10 cellular contexts compared by ENCODE assay signal in the genomic region with DNA sequence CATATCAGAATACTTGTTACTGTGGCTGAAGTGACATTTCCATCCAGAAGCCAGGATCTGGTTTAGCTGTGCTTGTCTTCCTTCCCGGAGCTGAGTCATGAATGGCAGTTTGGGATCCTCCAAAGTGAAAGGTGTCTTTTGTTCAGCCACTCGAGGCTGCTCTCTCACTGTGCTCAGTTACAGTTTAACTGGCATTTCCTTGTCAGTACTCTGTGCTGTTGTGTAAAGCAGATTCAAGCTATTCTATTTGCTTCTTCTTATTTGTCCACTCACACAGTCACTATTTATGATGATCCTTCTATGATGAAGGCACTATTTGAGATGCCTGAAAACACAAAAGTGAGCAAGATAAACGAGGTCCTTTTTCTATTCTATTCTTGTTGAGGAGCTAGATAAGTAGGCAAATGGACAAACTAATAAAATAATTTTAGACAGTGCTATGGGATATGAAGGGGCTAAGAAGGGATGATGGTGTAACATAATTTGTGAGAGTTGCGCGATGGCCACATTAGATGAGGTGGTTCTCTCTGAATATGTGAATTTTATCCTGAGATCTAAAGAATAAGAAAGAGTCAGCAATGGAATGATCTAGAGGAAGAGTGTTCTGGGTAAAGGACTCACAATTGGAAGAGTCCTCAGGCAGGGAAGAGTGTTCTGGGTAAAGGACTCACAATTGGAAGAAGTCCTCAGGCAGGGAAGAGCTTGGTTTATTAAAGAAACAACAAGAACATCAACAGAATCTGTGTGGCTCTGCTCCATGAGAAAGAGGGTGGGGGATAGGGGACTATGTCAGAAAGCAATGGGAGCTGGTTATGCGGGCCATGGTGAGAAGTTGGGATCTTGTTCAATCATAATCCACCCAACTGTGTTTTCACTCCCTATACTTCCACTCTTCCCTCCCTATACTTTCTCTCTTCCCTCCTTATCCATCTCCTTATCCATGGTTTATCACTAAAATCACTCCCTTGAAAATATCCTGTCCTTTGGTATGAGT. TPM values are rescaled to one million over a fixed set of nuclear protein-coding genes. Genes with fewer than 3 reads are reported as not detected.
DNase-seq lines count a peak whose midpoint lies in the region; ATAC-seq and TF ChIP-seq lines count a peak whose summit lies in the region.
"Had no signal": no experiment of that assay in that cellular context is flagged by ENCODE, and none has a peak within 500 bp of the region (broad histone marks: within the 10 kb centered on the region; RNA-seq: fewer than 3 reads in every experiment).

No MANE protein-coding gene starts in this region.

- H3K9me3 Mint-ChIP-seq in CD4-positive, alpha-beta T cell, result no peaks in the 10 kb centered on the region
- H3K9me3 Mint-ChIP-seq: activated naive CD8-positive, alpha-beta T cell treated with anti-CD3 and anti-CD28 coated beads, Interleukin-2, amount 50 U/mL, for 24 hours had no signal

- H2AFZ ChIP-seq in Loucy (ENCODE audit: low read length), result peak overlapping the region; percentile 57
- no peak overlapping the region for H2AFZ ChIP-seq in fibroblast of lung (ENCODE audit: low read length)

- H3K4me1 Mint-ChIP-seq in CD4-positive, alpha-beta T cell (ENCODE audit: low read depth), result no peaks in the 10 kb centered on the region
- H3K4me1 Mint-ChIP-seq: activated naive CD8-positive, alpha-beta T cell treated with anti-CD3 and anti-CD28 coated beads, Interleukin-2, amount 50 U/mL, for 24 hours had no signal

- H3K4me3 Mint-ChIP-seq in CD4-positive, alpha-beta T cell, result no peak overlapping the region
- H3K4me3 Mint-ChIP-seq: activated naive CD8-positive, alpha-beta T cell treated with anti-CD3 and anti-CD28 coated beads, Interleukin-2, amount 50 U/mL, for 24 hours had no signal

- no peaks in the 10 kb centered on the region for H3K9me3 ChIP-seq in Loucy (ENCODE audit: insufficient read depth, low read depth, low read length)
- H3K9me3 ChIP-seq in fibroblast of lung (ENCODE audit: control insufficient read depth, insufficient read depth, low read depth, low read length), result no peaks in the 10 kb centered on the region
- no peaks in the 10 kb centered on the region for H3K9me3 ChIP-seq in prostate gland
- H3K9me3 ChIP-seq in CD4-positive, alpha-beta T cell (ENCODE audit: control insufficient read depth, low read length), result no peaks in the 10 kb centered on the region
- H3K9me3 ChIP-seq: neutrophil had no signal

- peak overlapping the region; percentile 41 for H3K4me3 ChIP-seq in Loucy (ENCODE audit: low read length, poor library complexity, severe bottlenecking)
- no peak overlapping the region for H3K4me3 ChIP-seq in fibroblast of lung (replicated peaks in 1 of 4; ENCODE audit: control extremely low read depth in 1 of 4, insufficient read depth in 1 of 4, low read depth in 3 of 4, low read length in 4 of 4)
- no peak overlapping the region for H3K4me3 ChIP-seq in prostate gland

- H3K27me3 ChIP-seq in Loucy (ENCODE audit: insufficient read depth, low read length, poor library complexity, severe bottlenecking), result peaks cover 10% of the 10 kb centered on the region
- no peaks in the 10 kb centered on the region for H3K27me3 ChIP-seq in fibroblast of lung (ENCODE audit: control insufficient read depth, insufficient read depth, low read length)
- no peaks in the 10 kb centered on the region for H3K27me3 ChIP-seq in prostate gland (replicated peaks; ENCODE audit: insufficient read depth)
- no peaks in the 10 kb centered on the region for H3K27me3 ChIP-seq in CD4-positive, alpha-beta T cell (ENCODE audit: control insufficient read depth, insufficient read depth, low read length)

- peaks cover 13% of the 10 kb centered on the region for H3K27me3 Mint-ChIP-seq in CD4-positive, alpha-beta T cell

- H3K27ac ChIP-seq in fibroblast of lung (ENCODE audit: insufficient read depth, low read length) (peak overlapping the region; percentile 71), prostate gland (peak overlapping the region; percentile 19 to 22)
- H3K27ac ChIP-seq in CD4-positive, alpha-beta T cell (ENCODE audit: low read depth, low read length), result no peak overlapping the region
- H3K27ac ChIP-seq: neutrophil had no signal

- H4K20me1 ChIP-seq in Loucy (ENCODE audit: insufficient read depth, low read length, poor library complexity, severe bottlenecking) (no peaks in the 10 kb centered on the region), fibroblast of lung (ENCODE audit: control insufficient read depth, extremely low read depth, insufficient read depth, low read length) (no peaks in the 10 kb centered on the region)

- no peaks in the 10 kb centered on the region for H3K9me2 ChIP-seq in Loucy (replicated peaks; ENCODE audit: low read depth, low read length)

- H3K79me2 ChIP-seq in Loucy (ENCODE audit: insufficient read depth, low read length), result no peaks in the 10 kb centered on the region
- H3K79me2 ChIP-seq in fibroblast of lung (ENCODE audit: control insufficient read depth, insufficient read depth, low read length), result no peaks in the 10 kb centered on the region

- H3K9ac ChIP-seq in Loucy (ENCODE audit: low read depth, low read length, poor library complexity, severe bottlenecking) (peak overlapping the region; percentile 0), fibroblast of lung (ENCODE audit: insufficient read depth, low read length) (no peak overlapping the region)

- H3K4me1 ChIP-seq in Loucy (ENCODE audit: insufficient read depth, low read length, poor library complexity, severe bottlenecking), result peaks cover 14% of the 10 kb centered on the region
- H3K4me1 ChIP-seq in fibroblast of lung (ENCODE audit: control insufficient read depth, extremely low read depth, insufficient read depth, low read length), result peaks cover 13% of the 10 kb centered on the region
- no peaks in the 10 kb centered on the region for H3K4me1 ChIP-seq in prostate gland (replicated peaks)

- peak overlapping the region; percentile 59 for H3K4me2 ChIP-seq in Loucy (ENCODE audit: low read depth, low read length, poor library complexity, severe bottlenecking)
- H3K4me2 ChIP-seq in fibroblast of lung (ENCODE audit: extremely low read depth, insufficient read depth, low read length), result no peak overlapping the region

- TF ChIP-seq CTCF in Loucy (conservative IDR thresholded peaks at IDR 0.05; ENCODE audit: low read length), result no peak
- TF ChIP-seq CTCF in fibroblast of lung (conservative IDR thresholded peaks at IDR 0.05 in 1 of 2, IDR thresholded peaks at IDR 0.05 in 1 of 2; ENCODE audit: low read depth in 1 of 2, low read length in 2 of 2), result no peak
- no peak for TF ChIP-seq CTCF in prostate gland (IDR thresholded peaks at IDR 0.05)
- TF ChIP-seq CTCF in CD4-positive, alpha-beta T cell (IDR thresholded peaks at IDR 0.05), result no peak

- no peak overlapping the region for H3K27ac Mint-ChIP-seq in CD4-positive, alpha-beta T cell
- H3K27ac Mint-ChIP-seq: activated naive CD8-positive, alpha-beta T cell treated with anti-CD3 and anti-CD28 coated beads, Interleukin-2, amount 50 U/mL, for 24 hours had no signal

- intact Hi-C loops in prostate gland (cut with DNase I), result no loop called here
- intact Hi-C loops in CD4-positive, alpha-beta T cell (cut with DNase I, micrococcal nuclease), result no loop called here

- ATAC-seq in HG02973 (IDR thresholded peaks at IDR 0.05; ENCODE audit: unreplicated experiment) (no peak), HG02852 (IDR thresholded peaks at IDR 0.05; ENCODE audit: unreplicated experiment) (no peak), GM18858 (IDR thresholded peaks at IDR 0.05; ENCODE audit: unreplicated experiment) (no peak)
- no peak for ATAC-seq in CD4-positive, alpha-beta T cell (ENCODE audit: poor library complexity)
- ATAC-seq: activated naive CD8-positive, alpha-beta T cell treated with anti-CD3 and anti-CD28 coated beads, Interleukin-2, amount 50 U/mL, for 24 hours had no signal

- H3K36me3 Mint-ChIP-seq in CD4-positive, alpha-beta T cell (ENCODE audit: low read depth), result no peaks in the 10 kb centered on the region

- 59% methylated on average over 6 of the region's 6 CpGs for WGBS in prostate gland

- DNase-seq in EH (ENCODE audit: low read depth), result peak; percentile 63
- DNase-seq in fibroblast of lung (ENCODE audit: low read depth in 2 of 2), result peak; percentile 24 to 54
- peak; percentile 32 for DNase-seq in prostate gland (ENCODE audit: low spot score)
- no peak for DNase-seq in CD4-positive, alpha-beta T cell
- DNase-seq: activated naive CD8-positive, alpha-beta T cell treated with anti-CD3 and anti-CD28 coated beads, Interleukin-2, amount 50 U/mL, for 24 hours had no signal

- POLR2A ChIA-PET in CD4-positive, alpha-beta T cell (lab: Charles Lee), result no interaction called here

- TF ChIP-seq POLR2A in prostate gland (IDR thresholded peaks at IDR 0.05), result no peak

- H3K36me3 ChIP-seq in Loucy (ENCODE audit: insufficient read depth, low read length), result no peaks in the 10 kb centered on the region
- H3K36me3 ChIP-seq in fibroblast of lung (ENCODE audit: control insufficient read depth, insufficient read depth, low read length), result no peaks in the 10 kb centered on the region
- no peaks in the 10 kb centered on the region for H3K36me3 ChIP-seq in prostate gland
- H3K36me3 ChIP-seq: neutrophil had no signal

- H3F3A ChIP-seq in Loucy (ENCODE audit: low read depth), result no peaks in the 10 kb centered on the region

- CTCF ChIA-PET in CD4-positive, alpha-beta T cell (lab: Charles Lee), result no interaction called here

RNA-seq across cellular contexts. Expression of gene CYP24A1, which starts 40.1 kb away (rescaled TPM):
- total RNA-seq in fibroblast of lung, result 0.26 TPM in 1 of 2 replicates, not detected in the other
- polyA plus RNA-seq in fibroblast of lung, result not detected in 2 replicates
- polyA plus RNA-seq in fibroblast of lung (2012), result not detected in 2 replicates
- polyA minus RNA-seq in fibroblast of lung (ENCODE audit: low replicate concordance), result not detected in 2 replicates
- total RNA-seq in prostate gland, result 1 to 10 TPM in 1 of 2 donors, not detected in 1; 1.9 TPM
- 1 to 10 TPM in 1 of 2 experiments, under 1 TPM in 1; 0.56 to 1.0 TPM for total RNA-seq in CD4-positive, alpha-beta T cell

Comparison
In these comparisons a context has a peak if more than half of its experiments do, and no peak if none do; other contexts are left out.
1. DNase-seq: peak in EH (single experiment), fibroblast of lung (2 of 2) and prostate gland (single experiment); none in CD4-positive, alpha-beta T cell (0 of 10).